Comparison of ENCODE assay signal across 8 cellular contexts in the genomic region with DNA sequence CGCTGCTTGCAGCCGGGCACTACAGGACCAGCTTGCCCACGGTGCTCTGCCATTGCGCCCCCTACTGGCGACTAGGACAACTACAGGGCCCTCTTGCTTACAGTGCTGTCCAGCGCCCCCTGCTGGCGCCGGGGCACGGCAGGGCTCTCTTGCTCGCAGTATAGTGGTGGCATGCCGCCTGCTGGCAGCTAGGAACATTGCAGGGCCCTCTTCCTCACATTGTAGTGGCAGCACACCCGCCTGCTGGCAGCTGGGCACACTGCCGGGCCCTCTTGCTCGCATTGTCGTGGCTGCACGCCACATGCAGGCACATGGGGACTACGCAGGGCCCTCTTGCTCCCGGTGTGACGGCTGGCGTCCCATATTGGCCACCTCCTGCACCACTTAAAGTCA. TPM values are rescaled to one million over a fixed set of nuclear protein-coding genes. Genes with fewer than 3 reads are reported as not detected.
A peak's percentile ranks its signal among the peaks of the same experiment; 100 is the strongest.
DNase-seq lines count a peak whose midpoint lies in the region; ATAC-seq and TF ChIP-seq lines count a peak whose summit lies in the region.
"Not testable (repeated sequence)": the region's sequence is repeated elsewhere in the genome, so short reads cannot be mapped to it uniquely, and the experiment has no call there.

No MANE protein-coding gene starts in this region.

- H3K9me3 Mint-ChIP-seq in Caco-2 (ENCODE audit: unreplicated experiment): not testable (repeated sequence)

- H3K4me3 Mint-ChIP-seq in Caco-2 (ENCODE audit: unreplicated experiment): peak overlapping the region; percentile 98

- not testable (repeated sequence) for H3K9me3 ChIP-seq in Caco-2; ectodermal cell (ENCODE audit: control insufficient read depth, low read length); psoas muscle

- peaks cover 25% of the 10 kb centered on the region for H3K36me3 Mint-ChIP-seq in Caco-2 (ENCODE audit: insufficient read depth, unreplicated experiment)

- 2 to 5% methylated on average over 20 of the region's 20 CpGs for WGBS in ectodermal cell, 2 experiments
- WGBS in psoas muscle, 3 donors: 0 to 13% (median 1%) methylated on average over 20 of the region's 20 CpGs

- not testable (repeated sequence) for H3K36me3 ChIP-seq in Caco-2 (ENCODE audit: control insufficient read depth, insufficient read depth, low read length); ectodermal cell (ENCODE audit: control insufficient read depth, insufficient read depth, low read length); psoas muscle (ENCODE audit: insufficient read depth in 1 of 2, low read depth in 1 of 2)

- TF ChIP-seq CTCF in Caco-2 (IDR thresholded peaks at IDR 0.05; ENCODE audit: insufficient read depth in 1 of 2, low read depth in 1 of 2, low read length in 1 of 2, severe bottlenecking in 1 of 2, unreplicated experiment in 1 of 2) (peak; percentile 98 to 100), HFF-Myc (IDR thresholded peaks at IDR 0.05; ENCODE audit: low read depth, low read length, missing control alignments) (peak; percentile 95), psoas muscle (IDR thresholded peaks at IDR 0.05) (peak; percentile 99)

- CTCF ChIA-PET in Caco-2 (lab: Charles Lee): interaction anchor here (0.9 to 1.9 kb wide), 5 partner anchors 96 to 201 kb away, joined by 3 to 8 read pairs (median 4); no protein-coding TSS in a partner anchor

- intact Hi-C loops in Caco-2 (cut with micrococcal nuclease; ENCODE audit: unreplicated experiment); psoas muscle (cut with DNase I): not testable (repeated sequence)

- ATAC-seq in psoas muscle: peak; percentile 33 to 57 (median 55)
- ATAC-seq in stimulated activated naive CD8-positive, alpha-beta T cell treated with anti-CD3 and anti-CD28 coated beads, Interleukin-15, Interleukin-2, amounts not matched to agents 100 U/mL and 50 U/mL, for 24 hours: not testable (repeated sequence)

- peak; percentile 94 to 95 for DNase-seq in Caco-2
- peak; percentile 71 for DNase-seq in HFF-Myc (ENCODE audit: extremely low read depth, low read depth)
- DNase-seq in RPMI8226: peak; percentile 89
- peak; percentile 94 to 96 for DNase-seq in activated T-cell treated with anti-CD3 and anti-CD28 coated beads, Interleukin-2, amount 50 U/mL, for 48 hours
- peak; percentile 93 for DNase-seq in inferior parietal cortex (ENCODE audit: extremely low spot score)
- DNase-seq in psoas muscle: peak; percentile 94 to 97
- DNase-seq in stimulated activated naive CD8-positive, alpha-beta T cell treated with anti-CD3 and anti-CD28 coated beads, Interleukin-15, Interleukin-2, amounts not matched to agents 100 U/mL and 50 U/mL, for 24 hours: peak; percentile 91

- H3K4me1 Mint-ChIP-seq in Caco-2 (ENCODE audit: low read depth, unreplicated experiment): not testable (repeated sequence)

- H3K27ac ChIP-seq in ectodermal cell (ENCODE audit: insufficient read depth, low read depth, low read length, poor library complexity, severe bottlenecking): peak overlapping the region; percentile 80
- peak overlapping the region; percentile 84 for H3K27ac ChIP-seq in psoas muscle

- not testable (repeated sequence) for H3K4me1 ChIP-seq in Caco-2; ectodermal cell (ENCODE audit: control insufficient read depth, insufficient read depth, low read length); psoas muscle

- H3K27me3 Mint-ChIP-seq in Caco-2 (ENCODE audit: insufficient read depth, unreplicated experiment): not testable (repeated sequence)

- TSS peak; percentile 87 for BruUV-seq in Caco-2 (replicated peaks; lab: Mats Ljungman, UMichigan)

- POLR2A ChIA-PET in Caco-2 (lab: Charles Lee): not testable (repeated sequence)

- H3K4me3 ChIP-seq in Caco-2 (ENCODE audit: low read depth, low read length) (peak overlapping the region; percentile 71), HFF-Myc (replicated peaks; ENCODE audit: low read depth, low read length) (peak overlapping the region; percentile 40), ectodermal cell (ENCODE audit: insufficient read depth, low read depth, low read length) (peak overlapping the region; percentile 56), psoas muscle (peak overlapping the region; percentile 67)

- not testable (repeated sequence) for H3K27me3 ChIP-seq in Caco-2 (replicated peaks; ENCODE audit: control insufficient read depth, insufficient read depth, low read length); ectodermal cell (ENCODE audit: control insufficient read depth, insufficient read depth, low read length, poor library complexity, severe bottlenecking); psoas muscle (ENCODE audit: insufficient read depth in 3 of 3, low read length in 2 of 3)

- H3K27ac Mint-ChIP-seq in Caco-2 (ENCODE audit: unreplicated experiment): peak overlapping the region; percentile 97

RNA-seq across cellular contexts. Expression of gene RABL2A, which starts 23.0 kb away (rescaled TPM):
- total RNA-seq in Caco-2 (2022) (15.2 and 16.6 TPM in 2 replicates), psoas muscle (1 to 10 TPM; 2.6 to 5.3 (median 3.5) TPM)
- 30.0 TPM for polyA plus RNA-seq in ectodermal cell (2013, experiment 1 of 4)
- polyA plus RNA-seq in ectodermal cell (2013, experiment 2 of 4): 31.8 TPM
- polyA plus RNA-seq in ectodermal cell (2013, experiment 3 of 4): 17.6 TPM
- 23.4 TPM for polyA plus RNA-seq in ectodermal cell (2013, experiment 4 of 4)
- 1 to 10 TPM; 1.1 to 5.3 (median 3.5) TPM for polyA plus RNA-seq in psoas muscle
